21 cellular contexts compared by ENCODE assay signal in the genomic region with DNA sequence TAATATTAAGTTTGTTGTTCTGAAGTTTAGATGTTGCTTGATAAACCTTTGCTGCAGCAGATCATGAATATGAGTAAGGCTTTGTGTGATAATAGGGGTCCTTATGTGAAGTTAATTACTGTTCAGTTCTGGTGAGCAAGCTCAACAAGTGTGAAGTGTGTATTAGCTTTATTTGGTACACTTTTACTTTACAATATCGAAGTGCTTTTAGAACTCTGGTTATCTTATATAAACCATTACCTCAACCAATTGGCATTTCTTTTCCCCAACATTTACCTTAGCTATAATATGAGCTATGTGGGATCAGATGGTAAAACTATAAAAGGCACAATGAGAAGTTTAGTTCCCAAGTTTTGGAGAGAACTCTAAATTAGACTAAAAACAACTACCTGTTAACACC.
"Had no signal": no experiment of that assay in that cellular context is flagged by ENCODE, and none has a peak within 500 bp of the region (broad histone marks: within the 10 kb centered on the region; RNA-seq: fewer than 3 reads in every experiment).

No MANE protein-coding gene starts in this region.

- DNase-seq: cortex of kidney; effector memory CD8-positive, alpha-beta T cell; erythroblast; esophagus squamous epithelium; foreskin melanocyte; hypothalamus; left ventricle myocardium superior; lower lobe of right lung; naive thymus-derived CD8-positive, alpha-beta T cell; occipital lobe; pancreas; right lobe of liver; stimulated activated CD4-positive, alpha-beta T cell treated with anti-CD3 and anti-CD28 coated beads, Interleukin-2, amount 100 ng/mL, for 24 hours; stimulated activated CD4-positive, alpha-beta T cell treated with anti-CD3 and anti-CD28 coated beads, Interleukin-4, amount 100 ng/mL, for 24 hours; stimulated activated naive CD4-positive, alpha-beta T cell treated with Interleukin-2 at 50 U/mL for 16 hours; stomach; thyroid gland; trophoblast cell had no signal

- ATAC-seq: effector memory CD8-positive, alpha-beta T cell; left ventricle myocardium superior; lower lobe of right lung; naive thymus-derived CD8-positive, alpha-beta T cell; pancreas; right lobe of liver; stimulated activated effector memory CD8-positive, alpha-beta T cell treated with anti-CD3 and anti-CD28 coated beads, Interleukin-12 subunit alpha, Interleukin-12 subunit beta, amount 100 ng/mL, for 72 hours had no signal

- H3K4me1 Mint-ChIP-seq: naive thymus-derived CD8-positive, alpha-beta T cell had no signal

- H3K27me3 Mint-ChIP-seq: effector memory CD8-positive, alpha-beta T cell; naive thymus-derived CD8-positive, alpha-beta T cell had no signal

- FAIRE-seq: endometrium, keratinocyte, pancreas had no signal

- H3K4me3 ChIP-seq: esophagus squamous epithelium, lower lobe of right lung, pancreas, right lobe of liver, stomach, thyroid gland had no signal

- H3K27me3 ChIP-seq: esophagus squamous epithelium, pancreas, right lobe of liver, stomach, thyroid gland had no signal

- H3K4me3 Mint-ChIP-seq: effector memory CD8-positive, alpha-beta T cell; naive thymus-derived CD8-positive, alpha-beta T cell; stimulated activated effector memory CD8-positive, alpha-beta T cell treated with anti-CD3 and anti-CD28 coated beads, Interleukin-12 subunit alpha, Interleukin-12 subunit beta, amount 100 ng/mL, for 72 hours had no signal

- H3K27ac ChIP-seq: esophagus squamous epithelium, lower lobe of right lung, pancreas, right lobe of liver, stomach, thyroid gland had no signal

- H3K4me1 ChIP-seq: esophagus squamous epithelium, lower lobe of right lung, pancreas, right lobe of liver, thyroid gland had no signal

- H3K9me3 Mint-ChIP-seq: effector memory CD8-positive, alpha-beta T cell; naive thymus-derived CD8-positive, alpha-beta T cell; stimulated activated effector memory CD8-positive, alpha-beta T cell treated with anti-CD3 and anti-CD28 coated beads, Interleukin-12 subunit alpha, Interleukin-12 subunit beta, amount 100 ng/mL, for 72 hours had no signal

- H3K9me3 ChIP-seq: esophagus squamous epithelium, lower lobe of right lung, pancreas, right lobe of liver, stomach, thyroid gland had no signal
